16 cellular contexts compared by ENCODE assay signal in genomic region chr6:166167258-166167731, GRCh38. TPM values are rescaled to one million over a fixed set of nuclear protein-coding genes. Genes with fewer than 3 reads are reported as not detected.
DNase-seq lines count a peak whose midpoint lies in the region; ATAC-seq, FAIRE-seq and TF ChIP-seq lines count a peak whose summit lies in the region.
"Had no signal": no experiment of that assay in that cellular context is flagged by ENCODE, and none has a peak within 500 bp of the region (broad histone marks: within the 10 kb centered on the region; RNA-seq: fewer than 3 reads in every experiment).

No MANE protein-coding gene starts in this region.

- peaks cover 55% of the 10 kb centered on the region for H3K27me3 Mint-ChIP-seq in GM23338 (ENCODE audit: insufficient read depth, low read depth, poor library complexity)

- intact Hi-C loops in pancreas (cut with DNase I) = no loop called here

- TF ChIP-seq CTCF in GM06990 (IDR thresholded peaks at IDR 0.05; ENCODE audit: insufficient read depth, low read length, poor library complexity, severe bottlenecking) = no peak
- no peak for TF ChIP-seq CTCF in GM23338 (conservative IDR thresholded peaks at IDR 0.05; ENCODE audit: low read depth in 2 of 2)
- TF ChIP-seq CTCF in neural cell (IDR thresholded peaks at IDR 0.05; ENCODE audit: poor library complexity, severe bottlenecking) = no peak
- no peak for TF ChIP-seq CTCF in GM13977 (IDR thresholded peaks at IDR 0.05; ENCODE audit: extremely low read depth, insufficient read depth, missing control alignments)
- no peak for TF ChIP-seq CTCF in pancreas (IDR thresholded peaks at IDR 0.05)

- H3K9ac ChIP-seq in neural cell (ENCODE audit: low read length) = no peak overlapping the region

- in situ Hi-C loops in GM13977 (cut with MboI; ENCODE audit: low pct_unique_long_range_greater_than_20kb, low sequenced_read_pairs, unreplicated experiment) = no loop called here

- DNase-seq in GM06990 (ENCODE audit: extremely low read depth, insufficient read length) (peak; percentile 30), GM23338 (ENCODE audit: low spot score) (peak; percentile 78), ecto neural progenitor cell (ENCODE audit: low spot score) (peak; percentile 60), GM13977 (ENCODE audit: low spot score) (no peak), pancreas (no peak)
- DNase-seq: COR-L47, cortex of kidney, NCI-H1417, NCI-H69, thyroid gland had no signal

- no peaks in the 10 kb centered on the region for H3K9me2 ChIP-seq in GM23338 (ENCODE audit: insufficient read depth)
- H3K9me2 ChIP-seq in neural cell (ENCODE audit: insufficient read depth, low read length) = no peaks in the 10 kb centered on the region

- H3K4me2 ChIP-seq in GM23338 (peak overlapping the region; percentile 95), neural cell (ENCODE audit: low read length) (peak overlapping the region; percentile 59)

- TF ChIP-seq RAD21 in neural cell (conservative IDR thresholded peaks at IDR 0.05) = no peak

- ATAC-seq in GM23338 (peak; percentile 21), pancreas (no peak), HG02798 (IDR thresholded peaks at IDR 0.05; ENCODE audit: poor library complexity, unreplicated experiment) (no peak)
- ATAC-seq: natural killer cell treated with Interleukin-12 subunit alpha and Interleukin-12 subunit beta and Interleukin-15 and Interleukin-18, amount 100 ng/mL, for 72 hours had no signal

- H3K27ac ChIP-seq in GM23338 (ENCODE audit: low read depth) (no peak overlapping the region), neural cell (ENCODE audit: low read length) (no peak overlapping the region), pancreas (no peak overlapping the region)
- H3K27ac ChIP-seq: SJSA1, thyroid gland had no signal

- H3K9me3 ChIP-seq in neural cell (ENCODE audit: low read length) = no peaks in the 10 kb centered on the region
- no peaks in the 10 kb centered on the region for H3K9me3 ChIP-seq in pancreas
- H3K9me3 ChIP-seq: SJSA1, thyroid gland had no signal

- H3K27me3 ChIP-seq in GM06990 (replicated peaks; ENCODE audit: control insufficient read depth, insufficient read depth, low read length) (no peaks in the 10 kb centered on the region), GM23338 (ENCODE audit: insufficient read depth) (peaks cover 98% of the 10 kb centered on the region), neural cell (ENCODE audit: insufficient read depth, low read depth, low read length) (peaks cover 98% of the 10 kb centered on the region), pancreas (peaks cover 0 to 45% (median 16%) of the 10 kb centered on the region in 4 donors)

- FAIRE-seq in pancreas (lab: Jason Lieb, UNC) = no peak
- FAIRE-seq: TTC549 had no signal

- H3K79me2 ChIP-seq in GM23338 (replicated peaks; ENCODE audit: insufficient read depth) = no peaks in the 10 kb centered on the region
- H3K79me2 ChIP-seq in neural cell (replicated peaks; ENCODE audit: insufficient read depth, low read length) = no peaks in the 10 kb centered on the region

- peak overlapping the region; percentile 74 for H3K4me3 Mint-ChIP-seq in GM23338
- H3K4me3 Mint-ChIP-seq: natural killer cell treated with Interleukin-12 subunit alpha and Interleukin-12 subunit beta and Interleukin-15 and Interleukin-18, amount 100 ng/mL, for 72 hours had no signal

- H3K4me3 ChIP-seq in GM06990 (replicated peaks; ENCODE audit: low read depth, low read length) (peak overlapping the region; percentile 66), GM23338 (peak overlapping the region; percentile 80), neural cell (ENCODE audit: low read length) (peak overlapping the region; percentile 72), pancreas (peak overlapping the region in 1 of 4 donors; percentile 35)
- H3K4me3 ChIP-seq: SJSA1 had no signal

- no peak overlapping the region for H3K27ac Mint-ChIP-seq in GM23338
- H3K27ac Mint-ChIP-seq: natural killer cell treated with Interleukin-12 subunit alpha and Interleukin-12 subunit beta and Interleukin-15 and Interleukin-18, amount 100 ng/mL, for 72 hours had no signal

- 1% methylated on average over 38 to 44 of the region's 44 CpGs for WGBS in pancreas, 2 donors

- H4K20me1 ChIP-seq in GM23338 (replicated peaks; ENCODE audit: insufficient read depth) (peaks cover 11% of the 10 kb centered on the region), neural cell (ENCODE audit: insufficient read depth) (no peaks in the 10 kb centered on the region)

- H3K4me1 Mint-ChIP-seq in GM23338 = peaks cover 31% of the 10 kb centered on the region

- H3K4me1 ChIP-seq in GM23338 (ENCODE audit: insufficient read depth) = peaks cover 40% of the 10 kb centered on the region
- H3K4me1 ChIP-seq in pancreas = peaks cover 0 to 6% (median 0%) of the 10 kb centered on the region in 3 donors

- H3K9me3 Mint-ChIP-seq in GM23338 = no peaks in the 10 kb centered on the region
- H3K9me3 Mint-ChIP-seq: natural killer cell treated with Interleukin-12 subunit alpha and Interleukin-12 subunit beta and Interleukin-15 and Interleukin-18, amount 100 ng/mL, for 72 hours had no signal

- no peak for TF ChIP-seq EP300 in neural cell (conservative IDR thresholded peaks at IDR 0.05; ENCODE audit: poor library complexity, severe bottlenecking)

- H3K36me3 ChIP-seq in GM06990 (ENCODE audit: control insufficient read depth, insufficient read depth, low read length) (peaks cover 13% of the 10 kb centered on the region), GM23338 (ENCODE audit: insufficient read depth) (no peaks in the 10 kb centered on the region), neural cell (ENCODE audit: insufficient read depth, low read length) (no peaks in the 10 kb centered on the region), pancreas (no peaks in the 10 kb centered on the region)
- H3K36me3 ChIP-seq: SJSA1, thyroid gland had no signal

- H3F3A ChIP-seq in GM23338 (replicated peaks; ENCODE audit: low read depth) (peaks cover 11% of the 10 kb centered on the region; the same call in 1 of the 2 replicates), neural cell (ENCODE audit: insufficient read depth, low read length, poor library complexity, severe bottlenecking) (no peaks in the 10 kb centered on the region)

- no peaks in the 10 kb centered on the region for H3K36me3 Mint-ChIP-seq in GM23338 (ENCODE audit: low read depth)
- H3K36me3 Mint-ChIP-seq: natural killer cell treated with Interleukin-12 subunit alpha and Interleukin-12 subunit beta and Interleukin-15 and Interleukin-18, amount 100 ng/mL, for 72 hours had no signal

- H2AFZ ChIP-seq in GM23338 = peak overlapping the region; percentile 90
- no peak overlapping the region for H2AFZ ChIP-seq in neural cell (ENCODE audit: low read depth, low read length)

TF ChIP-seq in GM23338, 12 proteins besides CTCF, POLR2A, EP300 and RAD21:
- TF ChIP-seq EZH2phosphoT487 (IDR thresholded peaks at IDR 0.05; ENCODE audit: unreplicated experiment) (peak; percentile 1), ZNF331 (CRISPR knock-in tag; IDR thresholded peaks at IDR 0.05; ENCODE audit: low read depth) (no peak), EZH2 (IDR thresholded peaks at IDR 0.05; ENCODE audit: low read depth, unreplicated experiment) (peak; percentile 27)

TF ChIP-seq in neural cell, 6 proteins besides CTCF, POLR2A, EP300 and RAD21:
- TF ChIP-seq TAF1 (IDR thresholded peaks at IDR 0.05; ENCODE audit: low read depth) = no peak
- TF ChIP-seq EZH2 (IDR thresholded peaks at IDR 0.05; ENCODE audit: borderline replicate concordance, insufficient read depth, low read length, poor library complexity, severe bottlenecking) = peak; percentile 75
- TF ChIP-seq POLR2AphosphoS5 (IDR thresholded peaks at IDR 0.05) = no peak
- no peak for TF ChIP-seq MXI1 (conservative IDR thresholded peaks at IDR 0.05; ENCODE audit: poor library complexity, severe bottlenecking)
- no peak for TF ChIP-seq SMC3 (conservative IDR thresholded peaks at IDR 0.05; ENCODE audit: poor library complexity)
- TF ChIP-seq, protein P1, sequence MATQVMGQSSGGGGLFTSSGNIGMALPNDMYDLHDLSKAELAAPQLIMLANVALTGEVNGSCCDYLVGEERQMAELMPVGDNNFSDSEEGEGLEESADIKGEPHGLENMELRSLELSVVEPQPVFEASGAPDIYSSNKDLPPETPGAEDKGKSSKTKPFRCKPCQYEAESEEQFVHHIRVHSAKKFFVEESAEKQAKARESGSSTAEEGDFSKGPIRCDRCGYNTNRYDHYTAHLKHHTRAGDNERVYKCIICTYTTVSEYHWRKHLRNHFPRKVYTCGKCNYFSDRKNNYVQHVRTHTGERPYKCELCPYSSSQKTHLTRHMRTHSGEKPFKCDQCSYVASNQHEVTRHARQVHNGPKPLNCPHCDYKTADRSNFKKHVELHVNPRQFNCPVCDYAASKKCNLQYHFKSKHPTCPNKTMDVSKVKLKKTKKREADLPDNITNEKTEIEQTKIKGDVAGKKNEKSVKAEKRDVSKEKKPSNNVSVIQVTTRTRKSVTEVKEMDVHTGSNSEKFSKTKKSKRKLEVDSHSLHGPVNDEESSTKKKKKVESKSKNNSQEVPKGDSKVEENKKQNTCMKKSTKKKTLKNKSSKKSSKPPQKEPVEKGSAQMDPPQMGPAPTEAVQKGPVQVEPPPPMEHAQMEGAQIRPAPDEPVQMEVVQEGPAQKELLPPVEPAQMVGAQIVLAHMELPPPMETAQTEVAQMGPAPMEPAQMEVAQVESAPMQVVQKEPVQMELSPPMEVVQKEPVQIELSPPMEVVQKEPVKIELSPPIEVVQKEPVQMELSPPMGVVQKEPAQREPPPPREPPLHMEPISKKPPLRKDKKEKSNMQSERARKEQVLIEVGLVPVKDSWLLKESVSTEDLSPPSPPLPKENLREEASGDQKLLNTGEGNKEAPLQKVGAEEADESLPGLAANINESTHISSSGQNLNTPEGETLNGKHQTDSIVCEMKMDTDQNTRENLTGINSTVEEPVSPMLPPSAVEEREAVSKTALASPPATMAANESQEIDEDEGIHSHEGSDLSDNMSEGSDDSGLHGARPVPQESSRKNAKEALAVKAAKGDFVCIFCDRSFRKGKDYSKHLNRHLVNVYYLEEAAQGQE (IDR thresholded peaks at IDR 0.05; ENCODE audit: borderline replicate concordance) = no peak

RNA-seq across cellular contexts. Expression of gene TBXT, which starts 0.4 kb away (rescaled TPM):
- total RNA-seq in GM23338 (2014; rRNA removed; shearing (Covaris generic)) = 0.39 TPM in 1 of 2 replicates, not detected in the other
- polyA plus RNA-seq in GM23338 (2016; fragmentation: Nextera tagmentation; extraction: Ambion mirVana) = 0.23 and 0.42 TPM in 2 replicates
- polyA plus RNA-seq in neural cell = not detected in 2 replicates
- not detected in 2 replicates for polyA minus RNA-seq in neural cell
- not detected for total RNA-seq in pancreas
- polyA plus RNA-seq in pancreas = not detected
- total RNA-seq: kidney epithelial cell; natural killer cell treated with Interleukin-12 subunit alpha and Interleukin-12 subunit beta and Interleukin-15 and Interleukin-18, amount 100 ng/mL, for 72 hours; SJSA1 had no signal

Comparison
In these comparisons a context has a peak if more than half of its experiments do, and no peak if none do; other contexts are left out.
1. DNase-seq: peak in GM06990 (single experiment), GM23338 (single experiment) and ecto neural progenitor cell (single experiment); none in GM13977 (single experiment) and pancreas (0 of 6).